Comparison of ENCODE assay signal across 1 cellular context in the genomic region with DNA sequence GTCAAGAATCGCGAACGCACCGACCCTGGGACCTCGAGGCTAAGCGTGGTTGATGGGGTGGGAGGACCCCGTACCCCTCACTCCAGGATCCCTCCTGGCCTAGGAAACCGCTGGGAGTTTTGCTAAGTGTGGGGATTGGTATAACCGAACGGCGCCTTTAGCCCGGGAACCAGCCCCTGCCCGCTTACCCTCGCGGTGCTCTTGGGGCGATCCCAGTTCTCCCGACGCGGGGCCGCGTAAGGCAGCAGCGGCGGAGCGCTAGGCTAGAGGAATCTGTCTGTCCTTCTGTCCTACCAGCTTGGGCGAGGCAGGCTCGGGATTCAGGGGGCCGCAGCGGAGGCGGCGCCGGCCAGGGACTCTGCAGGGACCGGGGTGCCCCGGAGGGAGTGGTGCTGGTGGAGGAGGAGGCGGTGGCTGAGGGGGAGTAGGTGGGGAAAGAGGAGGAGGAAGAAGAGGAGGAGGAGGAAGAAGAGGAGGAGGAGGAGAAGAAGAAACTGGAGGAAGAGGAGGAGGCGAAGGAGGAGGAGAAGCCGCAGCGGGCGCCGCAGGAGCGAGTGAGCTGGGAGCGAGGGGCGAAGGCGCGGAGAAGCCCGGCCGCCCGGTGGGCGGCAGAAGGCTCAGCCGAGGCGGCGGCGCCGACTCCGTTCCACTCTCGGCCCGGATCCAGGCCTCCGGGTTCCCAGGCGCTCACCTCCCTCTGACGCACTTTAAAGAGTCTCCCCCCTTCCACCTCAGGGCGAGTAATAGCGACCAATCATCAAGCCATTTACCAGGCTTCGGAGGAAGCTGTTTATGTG.
A peak's percentile ranks its signal among the peaks of the same experiment; 100 is the strongest.
TF ChIP-seq lines count a peak whose summit lies in the region.

No MANE protein-coding gene starts in this region.

TF ChIP-seq in HepG2, 621 proteins besides CTCF, POLR2A, EP300 and RAD21:
- TF ChIP-seq PRDM15 (CRISPR knock-in tag; IDR thresholded peaks at IDR 0.05): peak; percentile 80
- TF ChIP-seq MXD1 (CRISPR knock-in tag; IDR thresholded peaks at IDR 0.05): no peak
TF ChIP-seq in HepG2: peak in this region for 1.
